19 cellular contexts compared by ENCODE assay signal in the genomic region with DNA sequence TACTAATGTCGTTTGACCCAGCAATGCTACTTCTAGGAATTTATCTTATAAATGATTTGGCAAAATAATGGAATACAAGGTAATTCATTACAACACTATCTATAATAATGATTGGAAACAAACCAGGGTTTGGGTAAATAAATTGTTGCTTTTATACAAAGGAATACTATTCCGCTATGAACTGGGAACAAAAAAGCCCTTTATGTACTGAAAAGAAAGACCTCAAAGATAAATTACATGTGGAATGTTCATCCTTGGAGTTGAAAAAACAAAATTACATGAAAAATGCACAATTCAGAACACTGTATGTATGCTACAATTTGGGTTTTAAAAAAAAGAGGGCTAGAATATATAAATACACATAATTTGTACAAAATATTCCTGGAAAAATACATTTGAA. TPM values are rescaled to one million over a fixed set of nuclear protein-coding genes. Genes with fewer than 3 reads are reported as not detected.
DNase-seq lines count a peak whose midpoint lies in the region; ATAC-seq, FAIRE-seq and TF ChIP-seq lines count a peak whose summit lies in the region.
"Had no signal": no experiment of that assay in that cellular context is flagged by ENCODE, and none has a peak within 500 bp of the region (broad histone marks: within the 10 kb centered on the region; RNA-seq: fewer than 3 reads in every experiment).

No MANE protein-coding gene starts in this region.

- no peak overlapping the region for H3K27ac Mint-ChIP-seq in effector memory CD8-positive, alpha-beta T cell
- H3K27ac Mint-ChIP-seq: CD4-positive, alpha-beta memory T cell; HFFc6 had no signal

- no peaks in the 10 kb centered on the region for H3K27me3 ChIP-seq in Peyer's patch
- H3K27me3 ChIP-seq: BE2C had no signal

- peaks cover 0 to 9% (median 0%) of the 10 kb centered on the region in 4 donors for H3K4me1 ChIP-seq in Peyer's patch
- H3K4me1 ChIP-seq: BE2C had no signal

- H3K4me3 Mint-ChIP-seq in effector memory CD8-positive, alpha-beta T cell, result no peak overlapping the region
- H3K4me3 Mint-ChIP-seq: CD4-positive, alpha-beta memory T cell; HFFc6 had no signal

- DNase-seq in frontal cortex (ENCODE audit: low spot score in 2 of 2) (no peak), midbrain (lab: John Stamatoyannopoulos, UW) (peak; percentile 35), Peyer's patch (no peak), NCI-H1436 treated with DMSO at 0.1 percent for 48 hours (lab: John Stamatoyannopoulos, UW) (no peak)
- DNase-seq in effector memory CD8-positive, alpha-beta T cell, result no peak
- no peak for DNase-seq in activated CD4-positive, CD25-positive, alpha-beta regulatory T cell (lab: John Stamatoyannopoulos, UW)
- DNase-seq: BE2C; Caco-2; CD4-positive, alpha-beta memory T cell; DMS53; GF-D8; HCEC 1CT; HFFc6 had no signal

- H3K27ac ChIP-seq in angular gyrus (ENCODE audit: low read depth, low read length), result peak overlapping the region; percentile 4
- H3K27ac ChIP-seq in temporal lobe (ENCODE audit: low read depth, low read length), result peak overlapping the region; percentile 73
- no peak overlapping the region for H3K27ac ChIP-seq in Peyer's patch
- H3K27ac ChIP-seq: A549, C4-2B, HL-60 had no signal

- ATAC-seq in effector memory CD8-positive, alpha-beta T cell (replicated peaks), result no peak
- ATAC-seq: A549 had no signal

- H3K9me3 Mint-ChIP-seq in effector memory CD8-positive, alpha-beta T cell, result peaks cover 4 to 7% of the 10 kb centered on the region in 2 donors

- peak; percentile 91 for FAIRE-seq in frontal cortex (lab: Jason Lieb, UNC)
- FAIRE-seq: A549, GM19239 had no signal

- no peak for TF ChIP-seq POLR2A in Peyer's patch (IDR thresholded peaks at IDR 0.05)

- H3K4me1 Mint-ChIP-seq in effector memory CD8-positive, alpha-beta T cell (ENCODE audit: low read depth in 2 of 2), result peaks cover 9% of the 10 kb centered on the region in 2 donors

- TF ChIP-seq CTCF in Peyer's patch (IDR thresholded peaks at IDR 0.05), result no peak

- no peak overlapping the region for H3K4me3 ChIP-seq in Peyer's patch
- H3K4me3 ChIP-seq: A549 had no signal

- H3K27me3 Mint-ChIP-seq in effector memory CD8-positive, alpha-beta T cell, result no peaks in the 10 kb centered on the region
- H3K27me3 Mint-ChIP-seq: CD4-positive, alpha-beta memory T cell had no signal

- peaks cover 5% of the 10 kb centered on the region for H3K36me3 Mint-ChIP-seq in effector memory CD8-positive, alpha-beta T cell (ENCODE audit: insufficient read depth)

- no peaks in the 10 kb centered on the region for H3K9me3 ChIP-seq in Peyer's patch
- H3K9me3 ChIP-seq: A549, BE2C, Caco-2 had no signal

- H3K36me3 ChIP-seq in Peyer's patch, result peaks cover 0 to 6% (median 0%) of the 10 kb centered on the region in 3 donors
- H3K36me3 ChIP-seq: BE2C had no signal

RNA-seq across cellular contexts. Expression of a gene that starts 5.2 kb away (rescaled TPM):
- total RNA-seq in frontal cortex (128 TPM), temporal lobe (81.1 TPM), Peyer's patch (10 to 100 TPM; 15.6 to 32.2 (median 23.9) TPM)

Comparison
In these comparisons a context has a peak if more than half of its experiments do, and no peak if none do; other contexts are left out.
1. H3K27ac ChIP-seq: peak in angular gyrus (single experiment) and temporal lobe (single experiment); none in Peyer's patch (0 of 4).